ENCODE assay signal across 10 cellular contexts in the genomic region with DNA sequence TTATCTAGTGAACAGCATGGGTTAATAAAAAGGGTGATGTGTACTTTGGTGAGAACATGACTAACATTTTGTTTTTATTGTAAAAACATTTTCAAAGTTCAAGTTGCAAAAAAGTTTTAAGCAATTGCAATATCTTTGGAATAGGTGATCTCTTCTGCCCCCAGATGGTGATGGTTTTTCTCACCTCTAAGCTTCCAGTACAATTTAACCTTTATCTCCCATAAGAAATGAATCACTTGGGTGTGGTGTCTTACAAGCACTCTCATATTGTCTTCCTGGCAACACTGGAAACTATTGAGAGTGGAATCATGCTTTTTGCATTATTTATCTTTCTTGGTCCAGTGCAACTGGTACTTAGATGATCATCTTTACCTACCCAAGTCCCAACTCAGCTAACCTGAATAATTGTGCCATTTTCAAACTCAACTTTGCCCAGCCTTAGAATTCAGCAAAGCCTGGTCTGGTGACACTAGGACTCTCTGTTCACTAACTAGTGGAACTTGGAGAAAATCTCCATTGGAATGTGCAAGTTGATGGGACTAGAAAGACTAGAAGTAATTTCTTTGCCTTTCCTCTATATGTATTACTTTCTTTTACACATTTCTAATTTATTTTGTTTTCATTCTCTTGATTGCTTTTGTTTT.
A peak's percentile ranks its signal among the peaks of the same experiment; 100 is the strongest.
DNase-seq lines count a peak whose midpoint lies in the region; ATAC-seq and TF ChIP-seq lines count a peak whose summit lies in the region.
"Had no signal": no experiment of that assay in that cellular context is flagged by ENCODE, and none has a peak within 500 bp of the region (broad histone marks: within the 10 kb centered on the region; RNA-seq: fewer than 3 reads in every experiment).

No MANE protein-coding gene starts in this region.

- no TSS peak for BruUV-seq in Panc1 (replicated peaks; lab: Mats Ljungman, UMichigan)

- H3K9me3 ChIP-seq in Panc1 (ENCODE audit: control insufficient read depth, insufficient read depth, low read depth, low read length), result no peaks in the 10 kb centered on the region
- no peaks in the 10 kb centered on the region for H3K9me3 ChIP-seq in fibroblast of lung (ENCODE audit: control insufficient read depth, insufficient read depth, low read depth, low read length)
- no peaks in the 10 kb centered on the region for H3K9me3 ChIP-seq in testis

- TF ChIP-seq CTCF in Panc1 (IDR thresholded peaks at IDR 0.05), result no peak; the same call in 1 of the 2 replicates
- TF ChIP-seq CTCF in fibroblast of lung (conservative IDR thresholded peaks at IDR 0.05 in 1 of 2, IDR thresholded peaks at IDR 0.05 in 1 of 2; ENCODE audit: low read depth in 1 of 2, low read length in 2 of 2), result peak; percentile 12 to 29
- peak in 1 of 3 experiments; percentile 8 for TF ChIP-seq CTCF in testis (IDR thresholded peaks at IDR 0.05)

- H3K9me3 Mint-ChIP-seq in activated T-cell treated with anti-CD3 and anti-CD28 coated beads, Interleukin-2, amount 50 U/mL, for 72 hours, result no peaks in the 10 kb centered on the region
- no peaks in the 10 kb centered on the region for H3K9me3 Mint-ChIP-seq in activated T-cell treated with anti-CD3 and anti-CD28 coated beads, Interleukin-2, amount 50 U/mL, for 24 hours
- no peaks in the 10 kb centered on the region for H3K9me3 Mint-ChIP-seq in stimulated activated naive CD8-positive, alpha-beta T cell treated with anti-CD3 and anti-CD28 coated beads, Interleukin-15, amount 100 ng/mL, for 72 hours
- H3K9me3 Mint-ChIP-seq: CD8-positive, alpha-beta T cell had no signal

- peak; percentile 27 to 58 for ATAC-seq in activated T-cell treated with anti-CD3 and anti-CD28 coated beads, Interleukin-2, amount 50 U/mL, for 72 hours (replicated peaks in 1 of 2)
- ATAC-seq in Panc1 (no peak), GM18868 (IDR thresholded peaks at IDR 0.05; ENCODE audit: unreplicated experiment) (no peak)
- peak; percentile 52 for ATAC-seq in stimulated activated naive CD8-positive, alpha-beta T cell treated with anti-CD3 and anti-CD28 coated beads, Interleukin-15, amount 100 ng/mL, for 72 hours
- ATAC-seq: CD8-positive, alpha-beta T cell had no signal

- H3K4me1 ChIP-seq in Panc1 (ENCODE audit: control insufficient read depth, insufficient read depth, low read length) (no peaks in the 10 kb centered on the region), fibroblast of lung (ENCODE audit: control insufficient read depth, extremely low read depth, insufficient read depth, low read length) (no peaks in the 10 kb centered on the region), testis (no peaks in the 10 kb centered on the region)

- H3K36me3 ChIP-seq in Panc1 (ENCODE audit: control insufficient read depth, insufficient read depth, low read length) (no peaks in the 10 kb centered on the region), fibroblast of lung (ENCODE audit: control insufficient read depth, insufficient read depth, low read length) (no peaks in the 10 kb centered on the region), testis (ENCODE audit: low read depth, missing control alignments) (no peaks in the 10 kb centered on the region)

- H2AFZ ChIP-seq in fibroblast of lung (ENCODE audit: low read length), result no peak overlapping the region

- no peaks in the 10 kb centered on the region for H4K20me1 ChIP-seq in fibroblast of lung (ENCODE audit: control insufficient read depth, extremely low read depth, insufficient read depth, low read length)

- H3K4me3 ChIP-seq in Panc1 (ENCODE audit: low read depth in 2 of 2, low read length in 2 of 2) (no peak overlapping the region), fibroblast of lung (replicated peaks in 1 of 4; ENCODE audit: control extremely low read depth in 1 of 4, insufficient read depth in 1 of 4, low read depth in 3 of 4, low read length in 4 of 4) (no peak overlapping the region), testis (no peak overlapping the region)

- no peak overlapping the region for H3K4me2 ChIP-seq in fibroblast of lung (ENCODE audit: extremely low read depth, insufficient read depth, low read length)

- H3K79me2 ChIP-seq in fibroblast of lung (ENCODE audit: control insufficient read depth, insufficient read depth, low read length), result no peaks in the 10 kb centered on the region

- in situ Hi-C loops in Panc1 (cut with HindIII; ENCODE audit: low pct_unique_long_range_greater_than_20kb, low sequenced_read_pairs), result no loop called here

- intact Hi-C loops in Panc1 (cut with micrococcal nuclease; ENCODE audit: unreplicated experiment), result no loop called here
- intact Hi-C loops in testis (cut with DNase I; ENCODE audit: low total_unique reads), result no loop called here

- H3K4me3 Mint-ChIP-seq in activated T-cell treated with anti-CD3 and anti-CD28 coated beads, Interleukin-2, amount 50 U/mL, for 72 hours, result no peak overlapping the region
- no peak overlapping the region for H3K4me3 Mint-ChIP-seq in activated T-cell treated with anti-CD3 and anti-CD28 coated beads, Interleukin-2, amount 50 U/mL, for 24 hours
- H3K4me3 Mint-ChIP-seq in stimulated activated naive CD8-positive, alpha-beta T cell treated with anti-CD3 and anti-CD28 coated beads, Interleukin-15, amount 100 ng/mL, for 72 hours, result no peak overlapping the region
- H3K4me3 Mint-ChIP-seq: CD8-positive, alpha-beta T cell had no signal

- no peaks in the 10 kb centered on the region for H3K27me3 Mint-ChIP-seq in activated T-cell treated with anti-CD3 and anti-CD28 coated beads, Interleukin-2, amount 50 U/mL, for 72 hours (ENCODE audit: low read depth)
- H3K27me3 Mint-ChIP-seq in activated T-cell treated with anti-CD3 and anti-CD28 coated beads, Interleukin-2, amount 50 U/mL, for 24 hours, result no peaks in the 10 kb centered on the region
- no peaks in the 10 kb centered on the region for H3K27me3 Mint-ChIP-seq in stimulated activated naive CD8-positive, alpha-beta T cell treated with anti-CD3 and anti-CD28 coated beads, Interleukin-15, amount 100 ng/mL, for 72 hours

- H3K27me3 ChIP-seq in Panc1 (ENCODE audit: control insufficient read depth, insufficient read depth, low read length) (no peaks in the 10 kb centered on the region), fibroblast of lung (ENCODE audit: control insufficient read depth, insufficient read depth, low read length) (no peaks in the 10 kb centered on the region), testis (no peaks in the 10 kb centered on the region)

- no peak overlapping the region for H3K9ac ChIP-seq in fibroblast of lung (ENCODE audit: insufficient read depth, low read length)

- POLR2A ChIA-PET in Panc1 (lab: Charles Lee), result no interaction called here
- POLR2A ChIA-PET in HEK293T (lab: Yijun Ruan, JAX), result no interaction called here

- no peak overlapping the region for H3K27ac Mint-ChIP-seq in activated T-cell treated with anti-CD3 and anti-CD28 coated beads, Interleukin-2, amount 50 U/mL, for 72 hours
- no peak overlapping the region for H3K27ac Mint-ChIP-seq in activated T-cell treated with anti-CD3 and anti-CD28 coated beads, Interleukin-2, amount 50 U/mL, for 24 hours
- no peak overlapping the region for H3K27ac Mint-ChIP-seq in stimulated activated naive CD8-positive, alpha-beta T cell treated with anti-CD3 and anti-CD28 coated beads, Interleukin-15, amount 100 ng/mL, for 72 hours
- H3K27ac Mint-ChIP-seq: CD8-positive, alpha-beta T cell had no signal

- DNase-seq in activated T-cell treated with anti-CD3 and anti-CD28 coated beads, Interleukin-2, amount 50 U/mL, for 72 hours, result no peak
- DNase-seq in activated T-cell treated with anti-CD3 and anti-CD28 coated beads, Interleukin-2, amount 50 U/mL, for 24 hours, result no peak
- peak; percentile 2 for DNase-seq in Panc1 (ENCODE audit: low read depth, low spot score)
- peak; percentile 76 to 84 for DNase-seq in fibroblast of lung (ENCODE audit: low read depth in 2 of 2)
- no peak for DNase-seq in stimulated activated naive CD8-positive, alpha-beta T cell treated with anti-CD3 and anti-CD28 coated beads, Interleukin-15, amount 100 ng/mL, for 72 hours
- DNase-seq in HEK293T (ENCODE audit: extremely low spot score), result no peak
- DNase-seq in testis, result no peak
- DNase-seq: activated effector memory CD4-positive, alpha-beta T cell treated with Interleukin-2 at 50 U/mL for 16 hours; CD8-positive, alpha-beta T cell had no signal

- TF ChIP-seq POLR2A in testis (IDR thresholded peaks at IDR 0.05), result no peak

- H3K27ac ChIP-seq in Panc1 (ENCODE audit: low read length), result no peak overlapping the region
- no peak overlapping the region for H3K27ac ChIP-seq in fibroblast of lung (ENCODE audit: insufficient read depth, low read length)
- H3K27ac ChIP-seq in testis, result no peak overlapping the region

- H3K36me3 Mint-ChIP-seq in activated T-cell treated with anti-CD3 and anti-CD28 coated beads, Interleukin-2, amount 50 U/mL, for 72 hours (ENCODE audit: insufficient read depth in 2 of 2), result no peaks in the 10 kb centered on the region
- no peaks in the 10 kb centered on the region for H3K36me3 Mint-ChIP-seq in activated T-cell treated with anti-CD3 and anti-CD28 coated beads, Interleukin-2, amount 50 U/mL, for 24 hours (ENCODE audit: low read depth)
- H3K36me3 Mint-ChIP-seq: CD8-positive, alpha-beta T cell had no signal

- no peaks in the 10 kb centered on the region for H3K4me1 Mint-ChIP-seq in activated T-cell treated with anti-CD3 and anti-CD28 coated beads, Interleukin-2, amount 50 U/mL, for 72 hours (ENCODE audit: low read depth)
- no peaks in the 10 kb centered on the region for H3K4me1 Mint-ChIP-seq in activated T-cell treated with anti-CD3 and anti-CD28 coated beads, Interleukin-2, amount 50 U/mL, for 24 hours (ENCODE audit: low read depth)
- no peaks in the 10 kb centered on the region for H3K4me1 Mint-ChIP-seq in stimulated activated naive CD8-positive, alpha-beta T cell treated with anti-CD3 and anti-CD28 coated beads, Interleukin-15, amount 100 ng/mL, for 72 hours

- CTCF ChIA-PET in Panc1 (lab: Charles Lee), result no interaction called here
- CTCF ChIA-PET in HEK293T (lab: Yijun Ruan, JAX), result no interaction called here

TF ChIP-seq in HEK293T, 16 proteins besides CTCF, POLR2A, EP300 and RAD21:
- TF ChIP-seq NFRKB (IDR thresholded peaks at IDR 0.05) (no peak), TARDBP (IDR thresholded peaks at IDR 0.05) (no peak), FOXA1 (IDR thresholded peaks at IDR 0.05) (no peak)

Comparison
In these comparisons a context has a peak if more than half of its experiments do, and no peak if none do; other contexts are left out.
1. ATAC-seq: peak in activated T-cell treated with anti-CD3 and anti-CD28 coated beads, Interleukin-2, amount 50 U/mL, for 72 hours (2 of 2) and stimulated activated naive CD8-positive, alpha-beta T cell treated with anti-CD3 and anti-CD28 coated beads, Interleukin-15, amount 100 ng/mL, for 72 hours (single experiment); none in Panc1 (single experiment) and GM18868 (single experiment).
2. DNase-seq: peak in Panc1 (single experiment) and fibroblast of lung (2 of 2); none in activated T-cell treated with anti-CD3 and anti-CD28 coated beads, Interleukin-2, amount 50 U/mL, for 72 hours (0 of 2), activated T-cell treated with anti-CD3 and anti-CD28 coated beads, Interleukin-2, amount 50 U/mL, for 24 hours (single experiment), stimulated activated naive CD8-positive, alpha-beta T cell treated with anti-CD3 and anti-CD28 coated beads, Interleukin-15, amount 100 ng/mL, for 72 hours (0 of 2), HEK293T (single experiment) and testis (single experiment).